In genomic region chr10:24465124-24465874, GRCh38 we compare ENCODE assay signal across 10 cellular contexts.
A peak's percentile ranks its signal among the peaks of the same experiment; 100 is the strongest.
DNase-seq lines count a peak whose midpoint lies in the region; ATAC-seq and TF ChIP-seq lines count a peak whose summit lies in the region.
"Had no signal": no experiment of that assay in that cellular context is flagged by ENCODE, and none has a peak within 500 bp of the region (broad histone marks: within the 10 kb centered on the region; RNA-seq: fewer than 3 reads in every experiment).

No MANE protein-coding gene starts in this region.

- peak overlapping the region; percentile 78 for H3K27ac ChIP-seq in HUES48 (ENCODE audit: low read depth, low read length)
- peak overlapping the region; percentile 92 for H3K27ac ChIP-seq in brain microvascular endothelial cell

- TF ChIP-seq CTCF in AG04449 (IDR thresholded peaks at IDR 0.05; ENCODE audit: insufficient read depth, low read length, missing control alignments) (no peak), brain microvascular endothelial cell (IDR thresholded peaks at IDR 0.05; ENCODE audit: low read depth, low read length, missing control alignments) (no peak)

- H3K4me1 ChIP-seq in HUES48 (ENCODE audit: control insufficient read depth, insufficient read depth, low read length), result peaks cover 7% of the 10 kb centered on the region; the same call in 1 of the 2 replicates

- H3K36me3 ChIP-seq in HUES48 (ENCODE audit: control insufficient read depth, insufficient read depth, low read length), result no peaks in the 10 kb centered on the region
- H3K36me3 ChIP-seq in brain microvascular endothelial cell (replicated peaks), result no peaks in the 10 kb centered on the region

- H3K9me3 ChIP-seq in HUES48 (ENCODE audit: control insufficient read depth, insufficient read depth, low read length), result no peaks in the 10 kb centered on the region

- H3K27me3 ChIP-seq in HUES48 (ENCODE audit: control insufficient read depth, insufficient read depth, low read length) (no peaks in the 10 kb centered on the region), brain microvascular endothelial cell (replicated peaks) (no peaks in the 10 kb centered on the region)

- in situ Hi-C loops in brain microvascular endothelial cell (cut with HindIII; ENCODE audit: low pct_ligation_motif_present, low sequenced_read_pairs), result no loop called here

- DNase-seq in AG04449 (ENCODE audit: low read depth, low spot score) (peak; percentile 94), brain microvascular endothelial cell (peak; percentile 88), mucosa of gallbladder (ENCODE audit: low spot score) (peak; percentile 36), erythroblast (lab: John Stamatoyannopoulos, UW) (no peak)
- DNase-seq in activated T-cell treated with anti-CD3 and anti-CD28 coated beads, Interleukin-2, amount 50 U/mL, for 48 hours, result no peak
- no peak for DNase-seq in activated naive CD4-positive, alpha-beta T cell treated with anti-CD3 and anti-CD28 coated beads, Interleukin-2, amount 50 U/mL, for 16 hours
- DNase-seq: naive B cell, NCI-H526 treated with DMSO at 0.1 percent for 48 hours had no signal

- no peak for TF ChIP-seq POLR2A in erythroblast (IDR thresholded peaks at IDR 0.05; ENCODE audit: low read length)

- no peak overlapping the region for H3K4me3 ChIP-seq in AG04449 (ENCODE audit: low read depth, low read length)
- H3K4me3 ChIP-seq in HUES48 (ENCODE audit: low read depth, low read length), result no peak overlapping the region
- no peak overlapping the region for H3K4me3 ChIP-seq in brain microvascular endothelial cell (ENCODE audit: low read depth, low read length)

- CTCF ChIA-PET in AG04449 (lab: Yijun Ruan, JAX), result interaction anchor here (2.1 kb wide), 1 partner anchor 54 kb away, joined by 7 read pairs; no protein-coding TSS in a partner anchor

- no peak overlapping the region for H3K9ac ChIP-seq in HUES48 (ENCODE audit: low read depth, low read length)

- POLR2A ChIA-PET in AG04449 (lab: Yijun Ruan, JAX), result interaction anchor here (0.9 to 1.6 kb wide), 4 partner anchors 9 to 121 kb away, joined by 3 to 5 read pairs (median 4); no protein-coding TSS in a partner anchor

- no peak for ATAC-seq in HG02973 (IDR thresholded peaks at IDR 0.05; ENCODE audit: unreplicated experiment)

Comparison
In these comparisons a context has a peak if more than half of its experiments do, and no peak if none do; other contexts are left out.
1. DNase-seq: peak in AG04449 (single experiment), brain microvascular endothelial cell (single experiment) and mucosa of gallbladder (single experiment); none in erythroblast (0 of 2), activated T-cell treated with anti-CD3 and anti-CD28 coated beads, Interleukin-2, amount 50 U/mL, for 48 hours (0 of 2) and activated naive CD4-positive, alpha-beta T cell treated with anti-CD3 and anti-CD28 coated beads, Interleukin-2, amount 50 U/mL, for 16 hours (single experiment).